Comparison of ENCODE assay signal across 6 cellular contexts in genomic region chr9:21334603-21334968, GRCh38. TPM values are rescaled to one million over a fixed set of nuclear protein-coding genes. Genes with fewer than 3 reads are reported as not detected.
DNase-seq lines count a peak whose midpoint lies in the region; ATAC-seq and TF ChIP-seq lines count a peak whose summit lies in the region.

No MANE protein-coding gene starts in this region.

- TF ChIP-seq EP300 in upper lobe of left lung (IDR thresholded peaks at IDR 0.05), result no peak

- H3K79me2 ChIP-seq in PC-9 (ENCODE audit: low read depth), result peaks cover 52% of the 10 kb centered on the region

- no peaks in the 10 kb centered on the region for H4K20me1 ChIP-seq in PC-9 (ENCODE audit: insufficient read depth)

- ATAC-seq in left ventricle myocardium superior (peak; percentile 10), upper lobe of left lung (ENCODE audit: low FRiP score in 2 of 2) (peak in 1 of 2 donors; percentile 39)

- BruUV-seq in PC-9 (replicated peaks; lab: Mats Ljungman, UMichigan), result TSS peak; percentile 55

- H3K27me3 ChIP-seq in PC-9 (ENCODE audit: insufficient read depth, low read depth) (no peaks in the 10 kb centered on the region), upper lobe of left lung (no peaks in the 10 kb centered on the region)

- H3K4me3 ChIP-seq in PC-9 (peak overlapping the region; percentile 92), upper lobe of left lung (peak overlapping the region; percentile 26 to 81 (median 68))

- H3K27ac ChIP-seq in PC-9 (peak overlapping the region; percentile 94), upper lobe of left lung (peak overlapping the region; percentile 97 to 99 (median 98))

- no peaks in the 10 kb centered on the region; the same call in none of the 2 replicates for H3F3A ChIP-seq in PC-9 (ENCODE audit: insufficient read depth, low read depth)

- POLR2A ChIA-PET in PC-9 (lab: Charles Lee; ENCODE audit: unreplicated experiment), result interaction anchor here (0.7 kb wide), 3 partner anchors 41 to 236 kb away, joined by 3 to 7 read pairs (median 4); no protein-coding TSS in a partner anchor

- intact Hi-C loops in PC-9 (cut with micrococcal nuclease; ENCODE audit: unreplicated experiment) (loop anchor here (5.0 kb wide), 1 partner anchor 348 kb away; no protein-coding TSS in a partner anchor), left ventricle myocardium superior (cut with micrococcal nuclease) (no loop called here)

- TF ChIP-seq CTCF in PC-9 (conservative IDR thresholded peaks at IDR 0.05), result no peak
- TF ChIP-seq CTCF in upper lobe of left lung (IDR thresholded peaks at IDR 0.05), result no peak

- CTCF ChIA-PET in PC-9 (lab: Charles Lee), result no interaction called here

- 0 to 1% methylated on average over 10 of the region's 10 CpGs for WGBS in upper lobe of left lung, 2 donors

- no peak for TF ChIP-seq POLR2A in upper lobe of left lung (IDR thresholded peaks at IDR 0.05)

- H2AFZ ChIP-seq in PC-9, result peak overlapping the region; percentile 87

- H3K36me3 ChIP-seq in PC-9 (ENCODE audit: low read depth), result 0 out of 2 replicates have a peak, but pooled peaks cover 7% of the 10 kb centered on the region
- H3K36me3 ChIP-seq in upper lobe of left lung, result peaks cover 0 to 23% (median 0%) of the 10 kb centered on the region in 4 donors

- H3K9me3 ChIP-seq in PC-9 (ENCODE audit: insufficient read depth, low read depth) (no peaks in the 10 kb centered on the region), upper lobe of left lung (no peaks in the 10 kb centered on the region)

- H3K4me2 ChIP-seq in PC-9, result peak overlapping the region; percentile 89

- H3K9me2 ChIP-seq in PC-9 (ENCODE audit: insufficient read depth), result no peaks in the 10 kb centered on the region

- DNase-seq in DMS 273 (lab: John Stamatoyannopoulos, UW; ENCODE audit: unreplicated experiment), result peak; percentile 51
- DNase-seq in DMS 273 treated with DMSO at 0.1 percent for 48 hours (lab: John Stamatoyannopoulos, UW), result no peak
- no peak for DNase-seq in PC-9
- DNase-seq in left ventricle myocardium superior, result no peak
- no peak for DNase-seq in upper lobe of left lung
- no peak for DNase-seq in H4 (ENCODE audit: low spot score)

- H3K4me1 ChIP-seq in PC-9 (replicated peaks; ENCODE audit: insufficient read depth), result peaks cover 20% of the 10 kb centered on the region; the same call in 1 of the 2 replicates
- H3K4me1 ChIP-seq in upper lobe of left lung, result peaks cover 42 to 53% (median 45%) of the 10 kb centered on the region in 4 donors

RNA-seq across cellular contexts. Expression of gene KLHL9, which starts 0.6 kb away (rescaled TPM):
- total RNA-seq in PC-9 (2021) (9.1 and 10.5 TPM in 2 replicates), left ventricle myocardium superior (11.2 TPM), upper lobe of left lung (10 to 100 TPM; 14.6 to 23.7 (median 19.5) TPM)
- total RNA-seq in H4 (2014; rRNA removed; shearing (Covaris generic)), result 0.06 TPM in 1 of 2 replicates, not detected in the other

RNA-seq across cellular contexts. Expression of gene IFNA6, which starts 16.1 kb away (rescaled TPM):
- not detected in 2 replicates for total RNA-seq in PC-9 (2021)
- total RNA-seq in left ventricle myocardium superior, result not detected
- total RNA-seq in upper lobe of left lung, result not detected
- not detected in 2 replicates for total RNA-seq in H4 (2014; rRNA removed; shearing (Covaris generic))

RNA-seq across cellular contexts. Expression of gene IFNA5, which starts 29.5 kb away (rescaled TPM):
- total RNA-seq in PC-9 (2021) (not detected in 2 replicates), left ventricle myocardium superior (not detected), upper lobe of left lung (under 1 TPM in 1 of 6 donors, not detected in 5; 0.23 TPM)
- total RNA-seq in H4 (2014; rRNA removed; shearing (Covaris generic)), result not detected in 2 replicates

RNA-seq across cellular contexts. Expression of gene IFNA13, which starts 33.3 kb away (rescaled TPM):
- total RNA-seq in PC-9 (2021), result not detected in 2 replicates
- not detected for total RNA-seq in left ventricle myocardium superior
- total RNA-seq in upper lobe of left lung, result not detected
- not detected in 2 replicates for total RNA-seq in H4 (2014; rRNA removed; shearing (Covaris generic))

RNA-seq across cellular contexts. Expression of gene IFNA2, which starts 50.6 kb away (rescaled TPM):
- not detected in 2 replicates for total RNA-seq in PC-9 (2021)
- total RNA-seq in left ventricle myocardium superior, result not detected
- not detected for total RNA-seq in upper lobe of left lung
- not detected in 2 replicates for total RNA-seq in H4 (2014; rRNA removed; shearing (Covaris generic))
